ENCODE assay signal across 11 cellular contexts in the genomic region with DNA sequence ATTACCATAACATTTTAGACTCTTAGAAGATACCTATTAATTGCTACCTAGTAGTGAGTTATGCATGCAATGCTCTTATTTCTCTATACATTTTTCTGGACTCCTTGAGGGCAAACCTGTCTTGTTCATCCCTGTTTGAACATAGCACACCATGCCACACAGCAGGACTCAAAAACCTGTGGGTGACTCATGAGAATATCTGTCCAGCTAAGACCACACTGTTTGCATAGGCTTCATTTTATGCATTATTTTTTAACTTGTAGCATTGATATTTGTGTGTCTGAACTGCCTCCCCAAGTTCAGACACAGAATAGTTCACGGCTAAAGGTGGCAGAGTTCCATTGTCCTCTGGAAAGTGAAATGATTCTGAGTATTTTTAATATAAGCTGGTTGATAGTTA. TPM values are rescaled to one million over a fixed set of nuclear protein-coding genes. Genes with fewer than 3 reads are reported as not detected.
A peak's percentile ranks its signal among the peaks of the same experiment; 100 is the strongest.
DNase-seq lines count a peak whose midpoint lies in the region; ATAC-seq and TF ChIP-seq lines count a peak whose summit lies in the region.
"Had no signal": no experiment of that assay in that cellular context is flagged by ENCODE, and none has a peak within 500 bp of the region (broad histone marks: within the 10 kb centered on the region; RNA-seq: fewer than 3 reads in every experiment).

No MANE protein-coding gene starts in this region.

- no peak overlapping the region for H3K18ac ChIP-seq in mesendoderm (ENCODE audit: low read length)

- DNase-seq in AG04449 (ENCODE audit: low read depth, low spot score) = no peak
- no peak for DNase-seq in colonic mucosa
- no peak for DNase-seq in neural crest cell (ENCODE audit: low read depth, low spot score)
- no peak for DNase-seq in immature natural killer cell
- no peak for DNase-seq in mesendoderm
- DNase-seq in activated CD4-positive, alpha-beta T cell treated with anti-CD3 and anti-CD28 coated beads, Interleukin-2, amount 10 ng/mL, durations not matched to agents 24 days and 14 days = no peak
- no peak for DNase-seq in NCI-H345 treated with DMSO at 0.1 percent for 48 hours (lab: John Stamatoyannopoulos, UW; ENCODE audit: unreplicated experiment)
- DNase-seq: cerebellar nuclear complex, NCI-H510A, WERI-Rb-1 had no signal

- H3K27ac ChIP-seq in colonic mucosa (peak overlapping the region; percentile 8), mesendoderm (ENCODE audit: low read depth, low read length) (no peak overlapping the region)
- H3K27ac ChIP-seq: WERI-Rb-1 had no signal

- no peaks in the 10 kb centered on the region for H3K27me3 ChIP-seq in colonic mucosa
- no peaks in the 10 kb centered on the region for H3K27me3 ChIP-seq in mesendoderm (ENCODE audit: insufficient read depth, low read length, poor library complexity)

- TF ChIP-seq CTCF in AG04449 (IDR thresholded peaks at IDR 0.05; ENCODE audit: insufficient read depth, low read length, missing control alignments) (no peak), colonic mucosa (IDR thresholded peaks at IDR 0.05) (no peak), neural crest cell (conservative IDR thresholded peaks at IDR 0.05) (no peak)

- H3K9me3 Mint-ChIP-seq in neural crest cell (no peaks in the 10 kb centered on the region), immature natural killer cell (no peaks in the 10 kb centered on the region)
- no peaks in the 10 kb centered on the region for H3K9me3 Mint-ChIP-seq in activated CD4-positive, alpha-beta T cell treated with anti-CD3 and anti-CD28 coated beads, Interleukin-2, amount 10 ng/mL, durations not matched to agents 24 days and 14 days

- no peaks in the 10 kb centered on the region for H3K36me3 ChIP-seq in colonic mucosa
- no peaks in the 10 kb centered on the region for H3K36me3 ChIP-seq in mesendoderm (ENCODE audit: control insufficient read depth, insufficient read depth, low read length)
- H3K36me3 ChIP-seq: WERI-Rb-1 had no signal

- POLR2A ChIA-PET in AG04449 (lab: Yijun Ruan, JAX) = interaction anchor here (0.5 kb wide), 1 partner anchor 8 kb away, joined by 3 read pairs; no protein-coding TSS in a partner anchor

- no peak overlapping the region for H3K23ac ChIP-seq in mesendoderm (ENCODE audit: low read length)

- H3K79me1 ChIP-seq in mesendoderm (ENCODE audit: low read length) = no peaks in the 10 kb centered on the region

- H3K79me2 ChIP-seq in mesendoderm (ENCODE audit: control insufficient read depth, insufficient read depth, low read length) = no peaks in the 10 kb centered on the region

- H3K4me1 ChIP-seq in colonic mucosa (no peaks in the 10 kb centered on the region), mesendoderm (ENCODE audit: control insufficient read depth, low read depth, low read length) (peaks cover 5% of the 10 kb centered on the region)

- no CpG with 5 or more reads among the region's 1 CpG for WGBS in mesendoderm (ENCODE audit: extremely low coverage, insufficient coverage, low lambda C conversion rate)

- intact Hi-C loops in colonic mucosa (cut with DNase I) = loop anchor here (10.0 kb wide), 1 partner anchor 59 kb away; no protein-coding TSS in a partner anchor
- intact Hi-C loops in activated CD4-positive, alpha-beta T cell treated with anti-CD3 and anti-CD28 coated beads, Interleukin-2, amount 10 ng/mL, durations not matched to agents 24 days and 14 days (cut with micrococcal nuclease) = no loop called here

- H2BK15ac ChIP-seq in mesendoderm (replicated peaks; ENCODE audit: low read depth) = no peak overlapping the region

- H3K27me3 Mint-ChIP-seq in neural crest cell (ENCODE audit: low read depth) (no peaks in the 10 kb centered on the region), immature natural killer cell (ENCODE audit: low read depth in 3 of 3) (peaks cover 0 to 6% (median 4%) of the 10 kb centered on the region in 3 donors)
- peaks cover 26% of the 10 kb centered on the region for H3K27me3 Mint-ChIP-seq in activated CD4-positive, alpha-beta T cell treated with anti-CD3 and anti-CD28 coated beads, Interleukin-2, amount 10 ng/mL, durations not matched to agents 24 days and 14 days

- CTCF ChIA-PET in AG04449 (lab: Yijun Ruan, JAX) = interaction anchor here (1.0 to 2.5 kb wide), 4 partner anchors 9 to 160 kb away, joined by 4 to 11 read pairs (median 8); no protein-coding TSS in a partner anchor

- H3K4ac ChIP-seq in mesendoderm (ENCODE audit: low read depth, low read length) = no peak overlapping the region

- no peak overlapping the region for H4K5ac ChIP-seq in mesendoderm (ENCODE audit: low read length)

- H3K4me3 Mint-ChIP-seq in neural crest cell = peak overlapping the region; percentile 73
- H3K4me3 Mint-ChIP-seq in immature natural killer cell = no peak overlapping the region
- no peak overlapping the region for H3K4me3 Mint-ChIP-seq in activated CD4-positive, alpha-beta T cell treated with anti-CD3 and anti-CD28 coated beads, Interleukin-2, amount 10 ng/mL, durations not matched to agents 24 days and 14 days

- H2BK120ac ChIP-seq in mesendoderm (ENCODE audit: low read depth, low read length) = no peak overlapping the region

- H3K9ac ChIP-seq in colonic mucosa (ENCODE audit: low read depth in 2 of 2, low read length in 2 of 2) (peak overlapping the region in 1 of 2 donors; percentile 48), mesendoderm (ENCODE audit: low read length) (no peak overlapping the region)

- no peak overlapping the region for H2AK5ac ChIP-seq in mesendoderm (ENCODE audit: low read length)

- H4K8ac ChIP-seq in mesendoderm (ENCODE audit: low read depth, low read length) = no peak overlapping the region

- H3K4me1 Mint-ChIP-seq in neural crest cell (peaks cover 89% of the 10 kb centered on the region), immature natural killer cell (peaks cover 8 to 14% of the 10 kb centered on the region in 2 donors)
- H3K4me1 Mint-ChIP-seq in activated CD4-positive, alpha-beta T cell treated with anti-CD3 and anti-CD28 coated beads, Interleukin-2, amount 10 ng/mL, durations not matched to agents 24 days and 14 days = peaks cover 5% of the 10 kb centered on the region

- H3K4me2 ChIP-seq in mesendoderm (ENCODE audit: low read length) = no peak overlapping the region

- H3K36me3 Mint-ChIP-seq in neural crest cell (ENCODE audit: low read depth) (peaks cover under 1% of the 10 kb centered on the region), immature natural killer cell (no peaks in the 10 kb centered on the region)
- H3K36me3 Mint-ChIP-seq in activated CD4-positive, alpha-beta T cell treated with anti-CD3 and anti-CD28 coated beads, Interleukin-2, amount 10 ng/mL, durations not matched to agents 24 days and 14 days (ENCODE audit: low read depth) = no peaks in the 10 kb centered on the region

- peak overlapping the region; percentile 48 for H3K4me3 ChIP-seq in AG04449 (ENCODE audit: low read depth, low read length)
- H3K4me3 ChIP-seq in colonic mucosa = no peak overlapping the region
- H3K4me3 ChIP-seq in mesendoderm (ENCODE audit: low read length) = no peak overlapping the region

- H3K56ac ChIP-seq in mesendoderm (ENCODE audit: low read length) = no peak overlapping the region

- H2BK5ac ChIP-seq in mesendoderm (ENCODE audit: low read length) = no peak overlapping the region

- no peaks in the 10 kb centered on the region for H3K9me3 ChIP-seq in colonic mucosa

- H3K27ac Mint-ChIP-seq in neural crest cell (ENCODE audit: unreplicated experiment) (no peak overlapping the region), immature natural killer cell (no peak overlapping the region)
- no peak overlapping the region for H3K27ac Mint-ChIP-seq in activated CD4-positive, alpha-beta T cell treated with anti-CD3 and anti-CD28 coated beads, Interleukin-2, amount 10 ng/mL, durations not matched to agents 24 days and 14 days

- ATAC-seq in HG02759 (IDR thresholded peaks at IDR 0.05; ENCODE audit: unreplicated experiment) = peak; percentile 10

RNA-seq across cellular contexts. Expression of a gene that starts 1.8 kb away (rescaled TPM):
- total RNA-seq in colonic mucosa (1 to 10 TPM; 5.5 to 7.6 TPM), neural crest cell (28.4 and 29.0 TPM in 2 replicates)
- polyA plus RNA-seq in immature natural killer cell = under 1 TPM in 1 of 3 donors, not detected in 2; 0.24 TPM
- 7.2 TPM for polyA plus RNA-seq in mesendoderm (2013, experiment 1 of 2)
- polyA plus RNA-seq in mesendoderm (2013, experiment 2 of 2) = 7.6 TPM
- 0.52 and 0.93 TPM in 2 replicates for total RNA-seq in activated CD4-positive, alpha-beta T cell treated with anti-CD3 and anti-CD28 coated beads, Interleukin-2, amount 10 ng/mL, durations not matched to agents 24 days and 14 days
